Comparison of ENCODE assay signal across 10 cellular contexts in genomic region chr4:110637408-110638131, GRCh38. TPM values are rescaled to one million over a fixed set of nuclear protein-coding genes. Genes with fewer than 3 reads are reported as not detected.
DNase-seq lines count a peak whose midpoint lies in the region; ATAC-seq and TF ChIP-seq lines count a peak whose summit lies in the region.
"Had no signal": no experiment of that assay in that cellular context is flagged by ENCODE, and none has a peak within 500 bp of the region (broad histone marks: within the 10 kb centered on the region; RNA-seq: fewer than 3 reads in every experiment).

No MANE protein-coding gene starts in this region.

- peak overlapping the region; percentile 60 for H3K4me3 ChIP-seq in H7 (ENCODE audit: insufficient read depth, low read depth, low read length)
- H3K4me3 ChIP-seq in ectodermal cell (ENCODE audit: insufficient read depth, low read depth, low read length), result peak overlapping the region; percentile 32

- H3K27ac ChIP-seq in 22Rv1 (peak overlapping the region; percentile 63; the same call in 1 of the 2 replicates), ectodermal cell (ENCODE audit: insufficient read depth, low read depth, low read length, poor library complexity, severe bottlenecking) (no peak overlapping the region)
- H3K27ac ChIP-seq: lower lobe of right lung had no signal

- no peak for TF ChIP-seq CTCF in 22Rv1 (IDR thresholded peaks at IDR 0.05)

- H3K36me3 ChIP-seq in H7 (replicated peaks; ENCODE audit: control insufficient read depth, insufficient read depth, low read length), result no peaks in the 10 kb centered on the region
- no peaks in the 10 kb centered on the region for H3K36me3 ChIP-seq in ectodermal cell (ENCODE audit: control insufficient read depth, insufficient read depth, low read length)
- H3K36me3 ChIP-seq: lower lobe of right lung had no signal

- H3K27me3 ChIP-seq in H7 (ENCODE audit: control insufficient read depth, insufficient read depth, low read length) (peaks cover 87% of the 10 kb centered on the region), ectodermal cell (ENCODE audit: control insufficient read depth, insufficient read depth, low read length, poor library complexity, severe bottlenecking) (peaks cover 100% of the 10 kb centered on the region)

- DNase-seq in H7, result peak; percentile 84
- DNase-seq in myocyte (ENCODE audit: low read depth), result peak; percentile 83
- no peak for DNase-seq in central memory CD4-positive, alpha-beta T cell
- DNase-seq: lower lobe of right lung; stimulated activated CD4-positive, alpha-beta T cell treated with anti-CD3 and anti-CD28 coated beads, Interleukin-2, amount 100 ng/mL, for 48 hours had no signal

- ATAC-seq in HG03139 (IDR thresholded peaks at IDR 0.05; ENCODE audit: unreplicated experiment), result no peak
- no peak for ATAC-seq in GM19395 (IDR thresholded peaks at IDR 0.05; ENCODE audit: unreplicated experiment)
- no peak for ATAC-seq in GM19452 (IDR thresholded peaks at IDR 0.05; ENCODE audit: unreplicated experiment)

- H3K9me3 ChIP-seq in ectodermal cell (ENCODE audit: control insufficient read depth, low read length), result no peaks in the 10 kb centered on the region
- H3K9me3 ChIP-seq: lower lobe of right lung had no signal

- 1% methylated on average over 36 of the region's 36 CpGs for WGBS in ectodermal cell, 2 experiments

- peaks cover 31% of the 10 kb centered on the region for H3K4me1 ChIP-seq in ectodermal cell (ENCODE audit: control insufficient read depth, insufficient read depth, low read length)

RNA-seq across cellular contexts. Expression of gene PITX2, which starts 14.7 kb away (rescaled TPM):
- 87.1 and 92.3 TPM in 2 replicates for total RNA-seq in H7 (2014; rRNA removed; shearing (Covaris generic))
- 1.4 TPM for polyA plus RNA-seq in ectodermal cell (2013, experiment 1 of 4)
- 1.9 TPM for polyA plus RNA-seq in ectodermal cell (2013, experiment 2 of 4)
- 2.7 TPM for polyA plus RNA-seq in ectodermal cell (2013, experiment 3 of 4)
- 1.8 TPM for polyA plus RNA-seq in ectodermal cell (2013, experiment 4 of 4)
- 66.1 and 140 TPM in 2 replicates for total RNA-seq in myocyte
- 61.1 TPM for polyA plus RNA-seq in myocyte (2012)
- total RNA-seq: lower lobe of right lung had no signal
